14 cellular contexts compared by ENCODE assay signal in genomic region chr5:172886396-172886932, GRCh38. TPM values are rescaled to one million over a fixed set of nuclear protein-coding genes. Genes with fewer than 3 reads are reported as not detected.
A peak's percentile ranks its signal among the peaks of the same experiment; 100 is the strongest.
DNase-seq lines count a peak whose midpoint lies in the region; ATAC-seq and TF ChIP-seq lines count a peak whose summit lies in the region.
"Had no signal": no experiment of that assay in that cellular context is flagged by ENCODE, and none has a peak within 500 bp of the region (broad histone marks: within the 10 kb centered on the region; RNA-seq: fewer than 3 reads in every experiment).

No MANE protein-coding gene starts in this region.

- no peaks in the 10 kb centered on the region for H3K9me3 Mint-ChIP-seq in T-helper 2 cell treated with Interferon-gamma antibody and Interleukin-4, amounts not matched to agents 5 μg/mL and 100 μg/mL, for 36 hours
- H3K9me3 Mint-ChIP-seq in activated T-helper 1 cell treated with anti-CD3 and anti-CD28 coated beads, Interleukin-12 subunit alpha, Interleukin-12 subunit beta, Interleukin-2, Interleukin-4 antibody, amounts not matched to agents 30 ng/mL and 10 ng/mL and 1 ng/mL, durations not matched to agents 14 hours and 24 hours and 36 hours, result no peaks in the 10 kb centered on the region
- no peaks in the 10 kb centered on the region for H3K9me3 Mint-ChIP-seq in stimulated activated effector memory CD8-positive, alpha-beta T cell treated with anti-CD3 and anti-CD28 coated beads, Interleukin-12 subunit alpha, Interleukin-12 subunit beta, amount 100 ng/mL, for 72 hours
- H3K9me3 Mint-ChIP-seq: GM23338 had no signal

- H3F3A ChIP-seq in SK-N-SH (replicated peaks; ENCODE audit: insufficient read depth), result no peaks in the 10 kb centered on the region

- POLR2A ChIA-PET in AG04450 (lab: Yijun Ruan, JAX) (no interaction called here), SK-N-SH (lab: Yijun Ruan, JAX) (interaction anchor here (0.5 to 0.6 kb wide), 2 partner anchors 12 to 144 kb away, joined by 3 read pairs; no protein-coding TSS in a partner anchor)

- no peak overlapping the region for H3K4me3 Mint-ChIP-seq in T-helper 2 cell treated with Interferon-gamma antibody and Interleukin-4, amounts not matched to agents 5 μg/mL and 100 μg/mL, for 36 hours
- no peak overlapping the region for H3K4me3 Mint-ChIP-seq in activated T-helper 1 cell treated with anti-CD3 and anti-CD28 coated beads, Interleukin-12 subunit alpha, Interleukin-12 subunit beta, Interleukin-2, Interleukin-4 antibody, amounts not matched to agents 30 ng/mL and 10 ng/mL and 1 ng/mL, durations not matched to agents 14 hours and 24 hours and 36 hours
- no peak overlapping the region for H3K4me3 Mint-ChIP-seq in stimulated activated effector memory CD8-positive, alpha-beta T cell treated with anti-CD3 and anti-CD28 coated beads, Interleukin-12 subunit alpha, Interleukin-12 subunit beta, amount 100 ng/mL, for 72 hours
- H3K4me3 Mint-ChIP-seq: GM23338 had no signal

- intact Hi-C loops in right cardiac atrium (cut with DNase I), result no loop called here
- intact Hi-C loops in activated T-helper 1 cell treated with anti-CD3 and anti-CD28 coated beads, Interleukin-12 subunit alpha, Interleukin-12 subunit beta, Interleukin-2, Interleukin-4 antibody, amounts not matched to agents 30 ng/mL and 10 ng/mL and 1 ng/mL, durations not matched to agents 14 hours and 24 hours and 36 hours (cut with micrococcal nuclease), result no loop called here

- H2AFZ ChIP-seq in SK-N-SH (ENCODE audit: low read depth), result no peak overlapping the region
- H2AFZ ChIP-seq: GM23338 had no signal

- 83 to 87% (median 85%) methylated on average over 8 of the region's 8 CpGs for WGBS in adipose tissue, 3 donors
- 87% methylated on average over 8 of the region's 8 CpGs for WGBS in right cardiac atrium
- WGBS in SK-N-SH (ENCODE audit: low lambda C conversion rate), result 88% methylated on average over 8 of the region's 8 CpGs

- peaks cover 35% of the 10 kb centered on the region for H3K79me2 ChIP-seq in SK-N-SH (ENCODE audit: insufficient read depth)

- H3K9ac ChIP-seq in skeletal muscle tissue (ENCODE audit: low read depth in 1 of 3, low read length in 3 of 3) (peak overlapping the region in 2 of 3 donors; percentile 1 to 54), SK-N-SH (no peak overlapping the region)

- no peak overlapping the region for H3K4me2 ChIP-seq in SK-N-SH
- H3K4me2 ChIP-seq: GM23338 had no signal

- H3K27me3 ChIP-seq in AG04450 (ENCODE audit: control insufficient read depth, insufficient read depth, low read length) (no peaks in the 10 kb centered on the region), right cardiac atrium (ENCODE audit: control insufficient read depth, insufficient read depth) (no peaks in the 10 kb centered on the region), skeletal muscle tissue (ENCODE audit: control insufficient read depth in 3 of 3, insufficient read depth in 3 of 3, low read length in 3 of 3) (no peaks in the 10 kb centered on the region), SK-N-SH (ENCODE audit: insufficient read depth) (no peaks in the 10 kb centered on the region)

- peaks cover 3% of the 10 kb centered on the region for H3K4me1 Mint-ChIP-seq in T-helper 2 cell treated with Interferon-gamma antibody and Interleukin-4, amounts not matched to agents 5 μg/mL and 100 μg/mL, for 36 hours (ENCODE audit: low read depth)
- peaks cover 7% of the 10 kb centered on the region for H3K4me1 Mint-ChIP-seq in activated T-helper 1 cell treated with anti-CD3 and anti-CD28 coated beads, Interleukin-12 subunit alpha, Interleukin-12 subunit beta, Interleukin-2, Interleukin-4 antibody, amounts not matched to agents 30 ng/mL and 10 ng/mL and 1 ng/mL, durations not matched to agents 14 hours and 24 hours and 36 hours (ENCODE audit: low read depth)
- peaks cover 44% of the 10 kb centered on the region for H3K4me1 Mint-ChIP-seq in stimulated activated effector memory CD8-positive, alpha-beta T cell treated with anti-CD3 and anti-CD28 coated beads, Interleukin-12 subunit alpha, Interleukin-12 subunit beta, amount 100 ng/mL, for 72 hours

- H3K27ac ChIP-seq in AG04450 (ENCODE audit: low read depth, low read length), result peak overlapping the region; percentile 80
- H3K27ac ChIP-seq in adipose tissue (ENCODE audit: low read depth, low read length), result peak overlapping the region; percentile 34
- H3K27ac ChIP-seq in right cardiac atrium (ENCODE audit: low read length), result peak overlapping the region; percentile 71
- peak overlapping the region; percentile 64 for H3K27ac ChIP-seq in skeletal muscle tissue (ENCODE audit: low read depth, low read length)
- no peak overlapping the region for H3K27ac ChIP-seq in SK-N-SH (ENCODE audit: low read depth in 2 of 2, low read length in 1 of 2)

- no peaks in the 10 kb centered on the region for H3K9me2 ChIP-seq in SK-N-SH

- H3K4me1 ChIP-seq in right cardiac atrium (ENCODE audit: control insufficient read depth, insufficient read depth, low read length), result peaks cover 11% of the 10 kb centered on the region
- peaks cover 12 to 39% (median 30%) of the 10 kb centered on the region in 3 donors for H3K4me1 ChIP-seq in skeletal muscle tissue (ENCODE audit: control insufficient read depth in 3 of 3, insufficient read depth in 3 of 3, low read length in 3 of 3)
- H3K4me1 ChIP-seq in SK-N-SH (ENCODE audit: control insufficient read depth in 1 of 2, insufficient read depth in 2 of 2, low read depth in 1 of 2, low read length in 1 of 2), result no peaks in the 10 kb centered on the region

- ATAC-seq in right cardiac atrium, result no peak
- no peak for ATAC-seq in stimulated activated effector memory CD8-positive, alpha-beta T cell treated with anti-CD3 and anti-CD28 coated beads, Interleukin-12 subunit alpha, Interleukin-12 subunit beta, amount 100 ng/mL, for 72 hours
- ATAC-seq: GM23338 had no signal

- DNase-seq in AG04450 (ENCODE audit: low read depth, low spot score) (no peak), right cardiac atrium (no peak), SK-N-SH (no peak)
- no peak for DNase-seq in T-helper 2 cell treated with Interferon-gamma antibody and Interleukin-4, amounts not matched to agents 5 μg/mL and 100 μg/mL, for 36 hours (ENCODE audit: low spot score)
- DNase-seq in activated T-helper 1 cell treated with anti-CD3 and anti-CD28 coated beads, Interleukin-12 subunit alpha, Interleukin-12 subunit beta, Interleukin-2, Interleukin-4 antibody, amounts not matched to agents 30 ng/mL and 10 ng/mL and 1 ng/mL, durations not matched to agents 14 hours and 24 hours and 36 hours (ENCODE audit: low spot score), result no peak
- DNase-seq in stimulated activated effector memory CD8-positive, alpha-beta T cell treated with anti-CD3 and anti-CD28 coated beads, Interleukin-12 subunit alpha, Interleukin-12 subunit beta, amount 100 ng/mL, for 72 hours (ENCODE audit: low spot score in 2 of 2), result no peak
- DNase-seq: amniotic stem cell, DND-41, NCI-H1105 treated with DMSO at 0.1 percent for 48 hours, NCI-H526, retina had no signal

- no peak overlapping the region for H3K27ac Mint-ChIP-seq in T-helper 2 cell treated with Interferon-gamma antibody and Interleukin-4, amounts not matched to agents 5 μg/mL and 100 μg/mL, for 36 hours
- no peak overlapping the region for H3K27ac Mint-ChIP-seq in activated T-helper 1 cell treated with anti-CD3 and anti-CD28 coated beads, Interleukin-12 subunit alpha, Interleukin-12 subunit beta, Interleukin-2, Interleukin-4 antibody, amounts not matched to agents 30 ng/mL and 10 ng/mL and 1 ng/mL, durations not matched to agents 14 hours and 24 hours and 36 hours
- H3K27ac Mint-ChIP-seq in stimulated activated effector memory CD8-positive, alpha-beta T cell treated with anti-CD3 and anti-CD28 coated beads, Interleukin-12 subunit alpha, Interleukin-12 subunit beta, amount 100 ng/mL, for 72 hours, result no peak overlapping the region

- TF ChIP-seq CTCF in AG04450 (IDR thresholded peaks at IDR 0.05; ENCODE audit: low read depth, low read length), result no peak
- no peak for TF ChIP-seq CTCF in SK-N-SH (IDR thresholded peaks at IDR 0.05)

- no peaks in the 10 kb centered on the region for H4K20me1 ChIP-seq in SK-N-SH (ENCODE audit: insufficient read depth)

- H3K9me3 ChIP-seq in AG04450 (ENCODE audit: control insufficient read depth, insufficient read depth, low read length) (peaks cover 6% of the 10 kb centered on the region), right cardiac atrium (ENCODE audit: control insufficient read depth, low read length) (no peaks in the 10 kb centered on the region), skeletal muscle tissue (ENCODE audit: control insufficient read depth in 3 of 3, low read length in 3 of 3) (no peaks in the 10 kb centered on the region), SK-N-SH (no peaks in the 10 kb centered on the region)

- peaks cover 3% of the 10 kb centered on the region for H3K36me3 Mint-ChIP-seq in T-helper 2 cell treated with Interferon-gamma antibody and Interleukin-4, amounts not matched to agents 5 μg/mL and 100 μg/mL, for 36 hours (ENCODE audit: low read depth)
- peaks cover 4% of the 10 kb centered on the region for H3K36me3 Mint-ChIP-seq in activated T-helper 1 cell treated with anti-CD3 and anti-CD28 coated beads, Interleukin-12 subunit alpha, Interleukin-12 subunit beta, Interleukin-2, Interleukin-4 antibody, amounts not matched to agents 30 ng/mL and 10 ng/mL and 1 ng/mL, durations not matched to agents 14 hours and 24 hours and 36 hours (ENCODE audit: low read depth)
- H3K36me3 Mint-ChIP-seq in stimulated activated effector memory CD8-positive, alpha-beta T cell treated with anti-CD3 and anti-CD28 coated beads, Interleukin-12 subunit alpha, Interleukin-12 subunit beta, amount 100 ng/mL, for 72 hours, result peaks cover 36% of the 10 kb centered on the region

- H3K4me3 ChIP-seq in AG04450 (ENCODE audit: low read depth, low read length) (no peak overlapping the region), right cardiac atrium (ENCODE audit: low read length) (no peak overlapping the region), skeletal muscle tissue (ENCODE audit: low read length in 3 of 3) (no peak overlapping the region), SK-N-SH (ENCODE audit: low read depth in 2 of 2, low read length in 1 of 2) (no peak overlapping the region)
- H3K4me3 ChIP-seq: GM23338 had no signal

- no peaks in the 10 kb centered on the region for H3K27me3 Mint-ChIP-seq in T-helper 2 cell treated with Interferon-gamma antibody and Interleukin-4, amounts not matched to agents 5 μg/mL and 100 μg/mL, for 36 hours (ENCODE audit: low read depth)
- no peaks in the 10 kb centered on the region for H3K27me3 Mint-ChIP-seq in activated T-helper 1 cell treated with anti-CD3 and anti-CD28 coated beads, Interleukin-12 subunit alpha, Interleukin-12 subunit beta, Interleukin-2, Interleukin-4 antibody, amounts not matched to agents 30 ng/mL and 10 ng/mL and 1 ng/mL, durations not matched to agents 14 hours and 24 hours and 36 hours (ENCODE audit: insufficient read depth)

- peaks cover 11 to 22% (median 15%) of the 10 kb centered on the region in 3 donors for H3K36me3 ChIP-seq in skeletal muscle tissue (ENCODE audit: control insufficient read depth in 3 of 3, insufficient read depth in 3 of 3, low read length in 3 of 3)
- peaks cover 10 to 19% of the 10 kb centered on the region in 2 experiments for H3K36me3 ChIP-seq in SK-N-SH (replicated peaks in 1 of 2; ENCODE audit: control insufficient read depth in 1 of 2, insufficient read depth in 2 of 2, low read length in 1 of 2)

- CTCF ChIA-PET in AG04450 (lab: Charles Lee) (no interaction called here), SK-N-SH (lab: Yijun Ruan, JAX) (interaction anchor here (1.5 kb wide), 1 partner anchor 173 kb away, joined by 3 read pairs; no protein-coding TSS in a partner anchor)

- TF ChIP-seq EP300 in SK-N-SH (IDR thresholded peaks at IDR 0.05; ENCODE audit: borderline replicate concordance in 1 of 2, low read depth in 1 of 2, low read length in 1 of 2), result no peak

- no peak for TF ChIP-seq RAD21 in SK-N-SH (IDR thresholded peaks at IDR 0.05; ENCODE audit: low read length)

RNA-seq across cellular contexts. Expression of gene ERGIC1, which starts 52.4 kb away (rescaled TPM):
- polyA plus RNA-seq in AG04450 (2011; rRNA removed) (137 and 177 TPM in 2 replicates), adipose tissue (100 to 1,000 TPM in 2 of 3 donors, 10 to 100 TPM in 1; 66.5 to 123 (median 119) TPM), right cardiac atrium (73.1 TPM), SK-N-SH (2012; rRNA removed) (101 and 111 TPM in 2 replicates)
- polyA minus RNA-seq in AG04450 (2011; rRNA and poly(A)+ RNA removed), result 230 and 322 TPM in 2 replicates
- total RNA-seq in right cardiac atrium (10 to 100 TPM; 75.7 to 96.8 (median 86.9) TPM), skeletal muscle tissue (46.4 TPM)
- 69.4 and 95.6 TPM in 2 replicates for polyA plus RNA-seq in SK-N-SH (2012; cell fraction: cytosol; rRNA removed)
- 40.7 and 61.0 TPM in 2 replicates for polyA plus RNA-seq in SK-N-SH (2012; cell fraction: nucleus; rRNA removed)
- total RNA-seq in activated T-helper 1 cell treated with anti-CD3 and anti-CD28 coated beads, Interleukin-12 subunit alpha, Interleukin-12 subunit beta, Interleukin-2, Interleukin-4 antibody, amounts not matched to agents 30 ng/mL and 10 ng/mL and 1 ng/mL, durations not matched to agents 14 hours and 24 hours and 36 hours, result 47.4 and 47.9 TPM in 2 replicates

Comparison
In these comparisons a context has a peak if more than half of its experiments do, and no peak if none do; other contexts are left out.
1. H3K27ac ChIP-seq: peak in AG04450 (single experiment), adipose tissue (single experiment), right cardiac atrium (single experiment) and skeletal muscle tissue (single experiment); none in SK-N-SH (0 of 2).